Comparison of ENCODE assay signal across 8 cellular contexts in genomic region chr1:160834945-160835565, GRCh38. TPM values are rescaled to one million over a fixed set of nuclear protein-coding genes. Genes with fewer than 3 reads are reported as not detected.
A peak's percentile ranks its signal among the peaks of the same experiment; 100 is the strongest.
DNase-seq lines count a peak whose midpoint lies in the region; ATAC-seq lines count a peak whose summit lies in the region.
"Had no signal": no experiment of that assay in that cellular context is flagged by ENCODE, and none has a peak within 500 bp of the region (broad histone marks: within the 10 kb centered on the region; RNA-seq: fewer than 3 reads in every experiment).

No MANE protein-coding gene starts in this region.

- H3K4me1 Mint-ChIP-seq in naive B cell, result peaks cover 34 to 50% (median 49%) of the 10 kb centered on the region in 3 donors

- peak overlapping the region in 5 of 6 donors; percentile 78 to 96 (median 78) for H3K27ac Mint-ChIP-seq in naive B cell

- H3K9me3 Mint-ChIP-seq in naive B cell, result no peaks in the 10 kb centered on the region
- H3K9me3 Mint-ChIP-seq: activated naive CD4-positive, alpha-beta T cell treated with anti-CD3 and anti-CD28 coated beads, Interleukin-2, amount 50 U/mL, for 72 hours had no signal

- H3K4me3 Mint-ChIP-seq in naive B cell, result peak overlapping the region in 1 of 8 donors; percentile 7

- H3K36me3 ChIP-seq in SK-N-MC (ENCODE audit: insufficient read depth, low read length), result no peaks in the 10 kb centered on the region

- H3K36me3 Mint-ChIP-seq in naive B cell, result no peaks in the 10 kb centered on the region
- H3K36me3 Mint-ChIP-seq: activated naive CD4-positive, alpha-beta T cell treated with anti-CD3 and anti-CD28 coated beads, Interleukin-2, amount 50 U/mL, for 72 hours had no signal

- no peak overlapping the region for H3K4me3 ChIP-seq in SK-N-MC

- H3K27ac ChIP-seq in SK-N-MC, result no peak overlapping the region

- no peaks in the 10 kb centered on the region for H3K9me3 ChIP-seq in SK-N-MC (ENCODE audit: low read depth, low read length)

- H3K27me3 Mint-ChIP-seq in naive B cell, result no peaks in the 10 kb centered on the region

- no peak overlapping the region for H3K9ac ChIP-seq in SK-N-MC (ENCODE audit: insufficient read length)

- DNase-seq in DMS53 (lab: John Stamatoyannopoulos, UW) (peak; percentile 80), HT1080 (ENCODE audit: low read depth) (peak; percentile 40), SK-N-MC (ENCODE audit: low read depth, low spot score) (peak; percentile 6), cerebellar cortex (ENCODE audit: low spot score) (peak; percentile 4), naive B cell (peak; percentile 47), ureter (ENCODE audit: low spot score) (no peak)

- ATAC-seq in naive B cell (ENCODE audit: low read depth in 2 of 2), result no peak
- ATAC-seq in HG03039 (IDR thresholded peaks at IDR 0.05; ENCODE audit: unreplicated experiment), result no peak
- ATAC-seq: activated naive CD4-positive, alpha-beta T cell treated with anti-CD3 and anti-CD28 coated beads, Interleukin-2, amount 50 U/mL, for 72 hours had no signal

RNA-seq across cellular contexts. Expression of gene CD244, which starts 27.6 kb away (rescaled TPM):
- not detected in 2 replicates for total RNA-seq in HT1080 (2014; rRNA removed; shearing (Covaris generic))
- not detected in 2 replicates for polyA plus RNA-seq in HT1080 (2015; cell fraction: cytosol; rRNA removed)
- not detected in 2 replicates for polyA plus RNA-seq in HT1080 (2015; cell fraction: nucleus; rRNA removed)
- under 1 TPM in 5 of 6 donors, not detected in 1; 0.32 to 0.97 (median 0.71) TPM for polyA plus RNA-seq in naive B cell (ENCODE audit: low read depth in 6 of 6)
- 0.89 TPM for total RNA-seq in ureter

RNA-seq across cellular contexts. Expression of gene LY9, which starts 39.1 kb away (rescaled TPM):
- not detected in 2 replicates for total RNA-seq in HT1080 (2014; rRNA removed; shearing (Covaris generic))
- 0.07 and 0.28 TPM in 2 replicates for polyA plus RNA-seq in HT1080 (2015; cell fraction: cytosol; rRNA removed)
- not detected in 2 replicates for polyA plus RNA-seq in HT1080 (2015; cell fraction: nucleus; rRNA removed)
- 100 to 1,000 TPM; 143 to 230 (median 167) TPM for polyA plus RNA-seq in naive B cell (ENCODE audit: low read depth in 6 of 6)
- total RNA-seq in ureter, result 3.2 TPM

RNA-seq across cellular contexts. Expression of gene ITLN1, which starts 49.9 kb away (rescaled TPM):
- total RNA-seq in HT1080 (2014; rRNA removed; shearing (Covaris generic)), result not detected in 2 replicates
- polyA plus RNA-seq in HT1080 (2015; cell fraction: cytosol; rRNA removed), result not detected in 2 replicates
- polyA plus RNA-seq in HT1080 (2015; cell fraction: nucleus; rRNA removed), result not detected in 2 replicates
- not detected for polyA plus RNA-seq in naive B cell (ENCODE audit: low read depth in 6 of 6)
- total RNA-seq in ureter, result 16.8 TPM
- total RNA-seq: activated naive CD4-positive, alpha-beta T cell treated with anti-CD3 and anti-CD28 coated beads, Interleukin-2, amount 50 U/mL, for 72 hours had no signal

Comparison
In these comparisons a context has a peak if more than half of its experiments do, and no peak if none do; other contexts are left out.
1. RNA of gene ITLN1, which starts 49.9 kb away (total RNA-seq): 16.8 TPM in ureter (single experiment); not detected in HT1080; every median in the first group is over 10 times any median in the second.